Comparison of ENCODE assay signal across 14 cellular contexts in genomic region chr1:66239834-66240233, GRCh38.
DNase-seq lines count a peak whose midpoint lies in the region; TF ChIP-seq lines count a peak whose summit lies in the region.
"Had no signal": no experiment of that assay in that cellular context is flagged by ENCODE, and none has a peak within 500 bp of the region (broad histone marks: within the 10 kb centered on the region; RNA-seq: fewer than 3 reads in every experiment).

No MANE protein-coding gene starts in this region.

- H2BK120ac ChIP-seq in H9 (ENCODE audit: low read depth, low read length, poor library complexity, severe bottlenecking): no peak overlapping the region

- no peak overlapping the region for H4K5ac ChIP-seq in H9 (ENCODE audit: insufficient read length, low read depth, low read length)

- no peak overlapping the region for H3K27ac ChIP-seq in H9 (ENCODE audit: insufficient read length, low read depth, low read length)
- no peak overlapping the region for H3K27ac ChIP-seq in Peyer's patch
- H3K27ac ChIP-seq: cardiac muscle cell, hepatocyte had no signal

- no peak overlapping the region for H3K23ac ChIP-seq in H9 (ENCODE audit: insufficient read length, low read depth, low read length)

- H4K20me1 ChIP-seq in H9 (ENCODE audit: control insufficient read depth, insufficient read depth, insufficient read length): no peaks in the 10 kb centered on the region

- no peaks in the 10 kb centered on the region for H3K9me3 Mint-ChIP-seq in H9
- H3K9me3 Mint-ChIP-seq: activated T-cell treated with anti-CD3 and anti-CD28 coated beads, Interleukin-2, amount 50 U/mL, for 4 hours had no signal

- no peak overlapping the region for H3K9ac ChIP-seq in H9 (ENCODE audit: extremely low read depth, insufficient read length, low read length)

- H3K4me2 ChIP-seq in H9 (ENCODE audit: insufficient read depth, insufficient read length, low read length): no peak overlapping the region
- H3K4me2 ChIP-seq: hepatocyte had no signal

- no peak overlapping the region for H3T11ph ChIP-seq in H9 (ENCODE audit: low read length)

- no peaks in the 10 kb centered on the region for H3K79me1 ChIP-seq in H9 (ENCODE audit: insufficient read depth, low read depth, low read length, poor library complexity, severe bottlenecking)

- no peak overlapping the region for H3K27ac Mint-ChIP-seq in H9

- H2AFZ ChIP-seq in H9 (ENCODE audit: low read length): no peak overlapping the region
- H2AFZ ChIP-seq: hepatocyte had no signal

- H3K14ac ChIP-seq in H9 (ENCODE audit: insufficient read depth, low read length): no peak overlapping the region

- H3K27me3 Mint-ChIP-seq in H9 (ENCODE audit: low read depth): no peaks in the 10 kb centered on the region; the same call in none of the 2 replicates

- H4K91ac ChIP-seq in H9 (ENCODE audit: insufficient read length, low read depth, low read length): no peak overlapping the region

- no peak overlapping the region for H3K4me3 ChIP-seq in Peyer's patch
- H3K4me3 ChIP-seq: cardiac muscle cell, hepatocyte had no signal

- H3K36me3 Mint-ChIP-seq in H9 (ENCODE audit: insufficient read depth in 1 of 3, low read depth in 3 of 3): no peaks in the 10 kb centered on the region

- H2BK5ac ChIP-seq in H9 (ENCODE audit: insufficient read length, low read length): no peak overlapping the region

- no peaks in the 10 kb centered on the region for H3K27me3 ChIP-seq in H9 (ENCODE audit: insufficient read depth, low read length)
- H3K27me3 ChIP-seq in Peyer's patch: no peaks in the 10 kb centered on the region
- H3K27me3 ChIP-seq: cardiac muscle cell, hepatocyte had no signal

- no peak overlapping the region for H3K4me3 Mint-ChIP-seq in H9
- H3K4me3 Mint-ChIP-seq: activated T-cell treated with anti-CD3 and anti-CD28 coated beads, Interleukin-2, amount 50 U/mL, for 4 hours had no signal

- no peak overlapping the region for H2BK20ac ChIP-seq in H9 (ENCODE audit: low read depth, low read length, poor library complexity, severe bottlenecking)

- H3K4me1 ChIP-seq in H9 (ENCODE audit: insufficient read depth, low read length) (no peaks in the 10 kb centered on the region), Peyer's patch (no peaks in the 10 kb centered on the region)

- DNase-seq in EL (peak; percentile 40), H9 (peak; percentile 31), SK-MEL-5 (ENCODE audit: low read depth, low spot score) (peak; percentile 60), myocyte (ENCODE audit: low read depth) (peak; percentile 57), Peyer's patch (no peak), KG1 (lab: John Stamatoyannopoulos, UW) (no peak)
- no peak for DNase-seq in activated naive CD4-positive, alpha-beta T cell treated with anti-CD3 and anti-CD28 coated beads, Interleukin-2, amount 50 U/mL, for 16 hours
- DNase-seq: activated CD4-positive, alpha-beta T cell treated with anti-CD3 and anti-CD28 coated beads, Interleukin-2, amount 50 U/mL, for 1 hour; activated T-cell treated with anti-CD3 and anti-CD28 coated beads, Interleukin-2, amount 50 U/mL, for 4 hours; effector CD4-positive, alpha-beta T cell; NCI-H1694 treated with DMSO at 0.1 percent for 48 hours; right cardiac atrium had no signal

- in situ Hi-C loops in SK-MEL-5 (cut with HindIII; ENCODE audit: low pct_unique_long_range_greater_than_20kb, low sequenced_read_pairs): loop anchor here (25.0 kb wide), 1 partner anchor 197 kb away; no protein-coding TSS in a partner anchor

- H2BK15ac ChIP-seq in H9 (ENCODE audit: low read depth, low read length): no peak overlapping the region

- H3K23me2 ChIP-seq in H9 (ENCODE audit: insufficient read length, low read depth, low read length, poor library complexity, severe bottlenecking): no peaks in the 10 kb centered on the region

- H3K36me3 ChIP-seq in Peyer's patch: no peaks in the 10 kb centered on the region
- H3K36me3 ChIP-seq: cardiac muscle cell had no signal

- no peak overlapping the region for H3K4ac ChIP-seq in H9 (ENCODE audit: low read depth, low read length)

- no CpG with 5 or more reads among the region's 2 CpGs for WGBS in H9 (ENCODE audit: extremely low coverage, insufficient read length, low lambda C conversion rate)

- no peak overlapping the region for H2AK5ac ChIP-seq in H9 (ENCODE audit: insufficient read length, low read length)

- no peak overlapping the region for H4K8ac ChIP-seq in H9 (replicated peaks; ENCODE audit: insufficient read length, low read depth, low read length)

- TF ChIP-seq POLR2A in Peyer's patch (IDR thresholded peaks at IDR 0.05): no peak

- H3K9me3 ChIP-seq in H9 (ENCODE audit: control insufficient read depth, low read depth, low read length) (no peaks in the 10 kb centered on the region), Peyer's patch (no peaks in the 10 kb centered on the region)

- no peaks in the 10 kb centered on the region for H3K79me2 ChIP-seq in H9 (ENCODE audit: insufficient read depth, low read length)
- H3K79me2 ChIP-seq: hepatocyte had no signal

- TF ChIP-seq CTCF in H9 (conservative IDR thresholded peaks at IDR 0.05) (peak; percentile 45), Peyer's patch (IDR thresholded peaks at IDR 0.05) (no peak)

- H3K18ac ChIP-seq in H9 (ENCODE audit: insufficient read length, low read depth, low read length): no peak overlapping the region

- H3K56ac ChIP-seq in H9 (ENCODE audit: insufficient read length, low read depth, low read length): no peak overlapping the region

- H2BK12ac ChIP-seq in H9 (ENCODE audit: insufficient read length, low read depth, low read length): no peak overlapping the region

- H3K4me1 Mint-ChIP-seq in H9: no peaks in the 10 kb centered on the region

Comparison
In these comparisons a context has a peak if more than half of its experiments do, and no peak if none do; other contexts are left out.
1. DNase-seq: peak in EL (single experiment), H9 (single experiment), SK-MEL-5 (single experiment) and myocyte (single experiment); none in Peyer's patch (0 of 3), activated naive CD4-positive, alpha-beta T cell treated with anti-CD3 and anti-CD28 coated beads, Interleukin-2, amount 50 U/mL, for 16 hours (single experiment) and KG1 (single experiment).